ENCODE assay signal across 8 cellular contexts in the genomic region with DNA sequence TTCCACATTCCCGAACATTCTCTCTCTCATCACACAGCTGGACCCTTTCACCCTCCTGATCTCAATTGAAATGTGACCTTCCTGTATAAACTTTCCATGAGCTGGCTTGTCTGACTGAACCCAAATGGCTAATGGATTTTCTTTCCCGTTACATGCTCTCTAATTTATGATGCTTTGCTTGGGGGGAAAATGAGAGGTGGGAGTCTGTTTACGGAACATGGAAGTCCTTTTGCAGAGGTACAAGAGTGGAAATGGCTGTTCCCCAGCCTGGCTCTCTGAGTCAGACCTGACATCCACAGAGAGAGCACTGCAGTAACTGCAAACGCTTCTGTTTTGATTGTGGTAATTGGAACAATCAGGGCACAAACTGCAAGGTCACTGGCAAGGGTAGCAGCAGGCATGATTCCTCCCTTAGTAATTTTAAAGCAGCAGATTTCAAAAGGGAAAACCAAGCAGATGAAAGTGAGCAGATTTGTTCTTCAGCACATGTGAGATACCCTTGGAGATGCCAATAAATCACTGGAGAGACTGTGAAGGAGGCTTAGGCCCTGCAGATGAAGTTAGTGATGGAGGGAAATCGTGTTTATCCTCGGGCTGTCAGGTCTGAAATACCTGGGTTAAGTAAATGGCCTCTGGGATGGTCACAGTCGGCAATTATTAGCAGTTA.
DNase-seq lines count a peak whose midpoint lies in the region; ATAC-seq and TF ChIP-seq lines count a peak whose summit lies in the region.

No MANE protein-coding gene starts in this region.

- no peaks in the 10 kb centered on the region for H3K27me3 ChIP-seq in ovary

- ATAC-seq in esophagus mucosa (peak; percentile 35), GM21423 (IDR thresholded peaks at IDR 0.05; ENCODE audit: unreplicated experiment) (no peak), HG02970 (IDR thresholded peaks at IDR 0.05; ENCODE audit: low FRiP score, unreplicated experiment) (no peak)
- no peak for ATAC-seq in stimulated activated naive CD8-positive, alpha-beta T cell treated with anti-CD3 and anti-CD28 coated beads, Interleukin-15, amount 100 ng/mL, for 72 hours

- TF ChIP-seq CTCF in Calu3 (IDR thresholded peaks at IDR 0.05; ENCODE audit: unreplicated experiment) (no peak), ovary (IDR thresholded peaks at IDR 0.05) (no peak)

- H3K4me1 ChIP-seq in ovary (ENCODE audit: insufficient read depth) = peaks cover 6% of the 10 kb centered on the region

- no peaks in the 10 kb centered on the region for H3K9me3 Mint-ChIP-seq in Calu3 (ENCODE audit: low read depth, unreplicated experiment)
- no peaks in the 10 kb centered on the region for H3K9me3 Mint-ChIP-seq in stimulated activated naive CD8-positive, alpha-beta T cell treated with anti-CD3 and anti-CD28 coated beads, Interleukin-15, amount 100 ng/mL, for 72 hours

- no peak for TF ChIP-seq POLR2A in ovary (IDR thresholded peaks at IDR 0.05)

- H3K36me3 Mint-ChIP-seq in Calu3 (ENCODE audit: insufficient read depth, unreplicated experiment) = no peaks in the 10 kb centered on the region

- no peaks in the 10 kb centered on the region for H3K9me3 ChIP-seq in ovary

- intact Hi-C loops in Calu3 (cut with micrococcal nuclease; ENCODE audit: unreplicated experiment) = no loop called here
- intact Hi-C loops in ovary (cut with DNase I) = loop anchor here in 1 of 4 donors (10.0 kb wide), 1 partner anchor 82 kb away; a partner anchor contains a TSS

- CTCF ChIA-PET in Calu3 (lab: Charles Lee) = interaction anchor here (1.1 kb wide), 1 partner anchor 12 kb away, joined by 3 read pairs; no protein-coding TSS in a partner anchor

- peak overlapping the region; percentile 19 for H3K4me3 Mint-ChIP-seq in Calu3 (ENCODE audit: low read depth, unreplicated experiment)
- H3K4me3 Mint-ChIP-seq in stimulated activated naive CD8-positive, alpha-beta T cell treated with anti-CD3 and anti-CD28 coated beads, Interleukin-15, amount 100 ng/mL, for 72 hours = no peak overlapping the region

- H3K4me3 ChIP-seq in ovary = no peak overlapping the region

- TF ChIP-seq EP300 in ovary (IDR thresholded peaks at IDR 0.05) = no peak

- DNase-seq in Calu3 = no peak
- peak; percentile 40 for DNase-seq in NCI-H82 (lab: John Stamatoyannopoulos, UW)
- peak in 3 of 5 donors; percentile 23 to 48 (median 47) for DNase-seq in ovary
- no peak for DNase-seq in NCI-H1092 (lab: John Stamatoyannopoulos, UW)
- no peak for DNase-seq in stimulated activated naive CD8-positive, alpha-beta T cell treated with anti-CD3 and anti-CD28 coated beads, Interleukin-15, amount 100 ng/mL, for 72 hours

- no peaks in the 10 kb centered on the region for H3K36me3 ChIP-seq in ovary

- no peaks in the 10 kb centered on the region for H3K27me3 Mint-ChIP-seq in Calu3 (ENCODE audit: unreplicated experiment)
- no peaks in the 10 kb centered on the region for H3K27me3 Mint-ChIP-seq in stimulated activated naive CD8-positive, alpha-beta T cell treated with anti-CD3 and anti-CD28 coated beads, Interleukin-15, amount 100 ng/mL, for 72 hours

- H3K27ac ChIP-seq in ovary = peak overlapping the region in 1 of 2 donors; percentile 64

- peaks cover 12% of the 10 kb centered on the region for H3K4me1 Mint-ChIP-seq in Calu3 (ENCODE audit: low read depth, unreplicated experiment)
- no peaks in the 10 kb centered on the region for H3K4me1 Mint-ChIP-seq in stimulated activated naive CD8-positive, alpha-beta T cell treated with anti-CD3 and anti-CD28 coated beads, Interleukin-15, amount 100 ng/mL, for 72 hours

- no TSS peak for BruUV-seq in Calu3 (replicated peaks; lab: Mats Ljungman, UMichigan)

- peak overlapping the region; percentile 14 for H3K27ac Mint-ChIP-seq in Calu3 (ENCODE audit: unreplicated experiment)
- no peak overlapping the region for H3K27ac Mint-ChIP-seq in stimulated activated naive CD8-positive, alpha-beta T cell treated with anti-CD3 and anti-CD28 coated beads, Interleukin-15, amount 100 ng/mL, for 72 hours

- 14 to 19% (median 16%) methylated on average over 7 of the region's 7 CpGs for WGBS in ovary, 3 donors

Comparison
In these comparisons a context has a peak if more than half of its experiments do, and no peak if none do; other contexts are left out.
1. DNase-seq: peak in NCI-H82 (single experiment) and ovary (3 of 5); none in Calu3 (single experiment), NCI-H1092 (single experiment) and stimulated activated naive CD8-positive, alpha-beta T cell treated with anti-CD3 and anti-CD28 coated beads, Interleukin-15, amount 100 ng/mL, for 72 hours (0 of 2).